In the genomic region with DNA sequence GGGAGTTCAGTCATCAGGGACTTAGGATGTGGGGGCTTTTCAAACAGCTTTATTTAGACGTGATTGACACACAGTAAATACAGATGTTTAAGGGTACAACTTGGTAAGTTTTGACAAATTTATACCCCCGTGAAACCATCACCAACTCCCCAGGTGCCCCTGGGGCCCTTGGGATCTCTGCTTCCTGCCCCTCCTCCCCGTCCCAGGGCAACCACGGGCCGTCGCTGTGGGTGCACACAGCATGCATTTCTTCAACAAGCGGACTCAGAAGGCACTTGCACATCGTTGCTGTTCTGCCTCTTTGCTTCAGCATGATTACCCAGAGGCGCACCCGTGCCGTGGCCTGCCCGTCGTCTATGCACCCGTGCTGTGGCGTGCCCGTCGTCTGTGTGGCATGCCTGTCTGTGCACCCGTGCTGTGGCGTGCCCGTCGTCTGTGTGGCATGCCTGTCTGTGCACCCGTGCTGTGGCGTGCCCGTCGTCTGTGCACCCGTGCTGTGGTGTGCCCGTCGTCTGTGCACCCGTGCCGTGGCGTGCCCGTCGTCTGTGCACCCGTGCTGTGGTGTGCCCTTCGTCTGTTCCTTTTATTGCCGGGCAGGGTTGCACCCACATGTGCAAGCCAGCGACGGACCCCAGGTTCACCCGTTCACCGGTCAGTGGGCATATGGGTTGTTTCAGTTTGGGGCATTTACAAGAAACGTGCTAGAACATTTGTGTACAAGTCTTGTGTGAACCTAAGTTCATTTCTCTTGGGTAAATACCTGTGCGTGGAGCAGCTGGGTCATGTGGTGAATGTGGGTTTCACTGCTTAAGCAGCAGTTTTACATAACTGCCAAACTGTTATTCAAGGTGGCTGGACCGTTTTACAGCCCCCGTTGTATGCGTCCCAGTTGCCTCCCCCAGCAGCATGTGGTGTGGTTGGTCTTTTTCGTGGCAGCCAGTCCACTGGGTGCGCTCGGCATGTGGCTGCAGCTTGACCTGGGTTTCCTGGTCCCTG, we compare ENCODE assay signal across 10 cellular contexts. TPM values are rescaled to one million over a fixed set of nuclear protein-coding genes. Genes with fewer than 3 reads are reported as not detected.
DNase-seq lines count a peak whose midpoint lies in the region; ATAC-seq and TF ChIP-seq lines count a peak whose summit lies in the region.
"Had no signal": no experiment of that assay in that cellular context is flagged by ENCODE, and none has a peak within 500 bp of the region (broad histone marks: within the 10 kb centered on the region; RNA-seq: fewer than 3 reads in every experiment).

No MANE protein-coding gene starts in this region.

- peak; percentile 64 for DNase-seq in Right ventricle myocardium inferior (ENCODE audit: missing footprints)
- DNase-seq in left cardiac atrium = no peak
- peak in 22 of 42 donors; percentile 34 to 82 (median 64) for DNase-seq in head of caudate nucleus
- no peak for DNase-seq in upper lobe of right lung
- no peak for DNase-seq in effector memory CD4-positive, alpha-beta T cell
- DNase-seq in stimulated activated naive CD4-positive, alpha-beta T cell treated with Interleukin-2 at 50 U/mL for 16 hours (lab: John Stamatoyannopoulos, UW) = no peak
- no peak for DNase-seq in NOMO-1 treated with DMSO at 0.1 percent for 48 hours (lab: John Stamatoyannopoulos, UW; ENCODE audit: unreplicated experiment)
- DNase-seq: activated CD4-positive, alpha-beta T cell treated with anti-CD3 and anti-CD28 coated beads, Interleukin-2, amount 50 U/mL, for 4 hours; effector CD4-positive, alpha-beta T cell had no signal

- no peak for TF ChIP-seq CTCF in KMS-11 (conservative IDR thresholded peaks at IDR 0.05; ENCODE audit: low read depth, low read length)
- TF ChIP-seq CTCF in upper lobe of right lung (IDR thresholded peaks at IDR 0.05) = no peak

- H4K20me1 ChIP-seq in KMS-11 (ENCODE audit: insufficient read depth) = no peaks in the 10 kb centered on the region

- no peaks in the 10 kb centered on the region for H3K9me3 ChIP-seq in upper lobe of right lung
- H3K9me3 ChIP-seq in effector memory CD4-positive, alpha-beta T cell (ENCODE audit: control insufficient read depth, low read length) = no peaks in the 10 kb centered on the region

- ATAC-seq in Right ventricle myocardium inferior (no peak), left cardiac atrium (no peak), upper lobe of right lung (no peak)

- H3K27ac ChIP-seq in KMS-11 = peak overlapping the region; percentile 94
- peak overlapping the region; percentile 65 for H3K27ac ChIP-seq in upper lobe of right lung
- H3K27ac ChIP-seq in effector memory CD4-positive, alpha-beta T cell (ENCODE audit: insufficient read depth, low read length, poor library complexity, severe bottlenecking) = no peak overlapping the region

- H3K4me1 ChIP-seq in KMS-11 (ENCODE audit: low read depth, poor library complexity, severe bottlenecking) (peaks cover 53% of the 10 kb centered on the region), upper lobe of right lung (peaks cover 94% of the 10 kb centered on the region)
- H3K4me1 ChIP-seq in effector memory CD4-positive, alpha-beta T cell (ENCODE audit: control insufficient read depth, insufficient read depth, low read length, poor library complexity, severe bottlenecking) = peaks cover 44% of the 10 kb centered on the region

- intact Hi-C loops in Right ventricle myocardium inferior (cut with DNase I) = no loop called here
- intact Hi-C loops in left cardiac atrium (cut with DNase I) = no loop called here
- intact Hi-C loops in head of caudate nucleus (cut with DNase I) = no loop called here
- intact Hi-C loops in upper lobe of right lung (cut with DNase I) = no loop called here

- H3K36me3 ChIP-seq in KMS-11 (ENCODE audit: insufficient read depth) (no peaks in the 10 kb centered on the region), upper lobe of right lung (peaks cover 9% of the 10 kb centered on the region)
- peaks cover 3% of the 10 kb centered on the region for H3K36me3 ChIP-seq in effector memory CD4-positive, alpha-beta T cell (ENCODE audit: control insufficient read depth, insufficient read depth, low read length)

- H3K79me2 ChIP-seq in KMS-11 (ENCODE audit: insufficient read depth, low read depth) = no peaks in the 10 kb centered on the region

- peak overlapping the region; percentile 71; the same call in 1 of the 2 replicates for H3K9ac ChIP-seq in KMS-11

- H3K27me3 ChIP-seq in KMS-11 (ENCODE audit: insufficient read depth, low read depth) (peaks cover 8% of the 10 kb centered on the region), upper lobe of right lung (no peaks in the 10 kb centered on the region)
- H3K27me3 ChIP-seq in effector memory CD4-positive, alpha-beta T cell (replicated peaks; ENCODE audit: control insufficient read depth, insufficient read depth, low read length, poor library complexity, severe bottlenecking) = no peaks in the 10 kb centered on the region

- H3K4me3 ChIP-seq in KMS-11 (IDR thresholded peaks at IDR 0.05; ENCODE audit: insufficient read depth, low read depth, low read length) (no peak overlapping the region), upper lobe of right lung (no peak overlapping the region)
- no peak overlapping the region for H3K4me3 ChIP-seq in effector memory CD4-positive, alpha-beta T cell (ENCODE audit: insufficient read depth, low read depth, low read length, poor library complexity, severe bottlenecking)

- peak overlapping the region; percentile 53 for H3K4me2 ChIP-seq in KMS-11

- H2AFZ ChIP-seq in KMS-11 (ENCODE audit: low read depth) = peak overlapping the region; percentile 62

RNA-seq across cellular contexts. Expression of a gene that starts 8.3 kb away (rescaled TPM):
- 531 TPM for total RNA-seq in Right ventricle myocardium inferior
- total RNA-seq in left cardiac atrium = 100 to 1,000 TPM; 699 to 773 TPM
- 801 TPM for total RNA-seq in upper lobe of right lung

RNA-seq across cellular contexts. Expression of a gene that starts 15.1 kb away (rescaled TPM):
- total RNA-seq in Right ventricle myocardium inferior = 31.4 TPM
- total RNA-seq in left cardiac atrium = 10 to 100 TPM; 34.9 to 45.7 TPM
- total RNA-seq in upper lobe of right lung = 40.6 TPM

RNA-seq across cellular contexts. Expression of a gene that starts 58.9 kb away (rescaled TPM):
- not detected for total RNA-seq in Right ventricle myocardium inferior
- not detected for total RNA-seq in left cardiac atrium
- total RNA-seq in upper lobe of right lung = not detected

RNA-seq across cellular contexts. Expression of a gene that starts 59.4 kb away (rescaled TPM):
- total RNA-seq in Right ventricle myocardium inferior (40.0 TPM), left cardiac atrium (10 to 100 TPM; 33.5 to 39.7 TPM), upper lobe of right lung (52.9 TPM)

Comparison
In these comparisons a context has a peak if more than half of its experiments do, and no peak if none do; other contexts are left out.
1. DNase-seq: peak in Right ventricle myocardium inferior (single experiment) and head of caudate nucleus (22 of 42); none in left cardiac atrium (single experiment), upper lobe of right lung (single experiment), effector memory CD4-positive, alpha-beta T cell (0 of 3), stimulated activated naive CD4-positive, alpha-beta T cell treated with Interleukin-2 at 50 U/mL for 16 hours (single experiment) and NOMO-1 treated with DMSO at 0.1 percent for 48 hours (single experiment).